In the genomic region with DNA sequence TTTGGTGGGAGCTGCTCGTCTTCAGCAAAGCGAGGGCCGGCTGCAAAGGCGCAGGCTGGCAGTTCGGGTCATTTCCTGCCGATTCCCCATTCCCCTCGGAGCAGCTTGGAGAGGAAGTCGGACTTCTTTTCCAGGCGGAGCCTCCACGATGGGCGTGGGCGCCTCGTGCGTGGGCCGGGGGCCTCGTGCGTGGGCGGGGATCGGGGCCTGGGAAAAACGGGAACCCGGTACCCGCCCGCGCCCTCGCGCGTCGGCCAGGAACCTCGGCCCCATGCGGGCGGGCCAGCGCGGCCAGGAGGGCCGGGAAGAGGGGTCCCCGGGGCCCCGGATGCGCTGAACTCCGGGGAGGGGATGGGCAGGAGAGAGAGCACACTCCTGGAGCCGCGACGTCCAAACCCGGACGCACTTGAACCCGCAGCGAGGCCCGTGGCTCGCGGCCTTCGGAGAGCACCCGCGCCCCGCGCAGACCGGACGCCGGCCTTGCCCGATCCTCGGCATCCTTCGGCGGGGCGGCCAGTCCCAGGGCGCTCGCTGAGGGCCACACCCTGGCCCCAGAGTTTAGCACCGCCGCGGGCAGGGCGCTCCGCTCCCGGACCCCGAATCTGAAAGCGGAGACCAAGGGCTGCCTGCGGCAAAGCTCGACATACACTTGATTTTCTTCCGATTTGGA, we compare ENCODE assay signal across 8 cellular contexts.
DNase-seq lines count a peak whose midpoint lies in the region; ATAC-seq and TF ChIP-seq lines count a peak whose summit lies in the region.

No MANE protein-coding gene starts in this region.

- no peaks in the 10 kb centered on the region for H3K9me3 Mint-ChIP-seq in activated CD8-positive, alpha-beta T cell treated with anti-CD3 and anti-CD28 coated beads, Interleukin-2, amount 10 ng/mL, durations not matched to agents 7 days and 5 days (ENCODE audit: insufficient read depth)

- POLR2A ChIA-PET in activated CD8-positive, alpha-beta T cell treated with anti-CD3 and anti-CD28 coated beads, Interleukin-2, amount 10 ng/mL, durations not matched to agents 7 days and 5 days (lab: Charles Lee) = no interaction called here

- ATAC-seq in GM19463 (IDR thresholded peaks at IDR 0.05; ENCODE audit: unreplicated experiment) (peak; percentile 4), omental fat pad (ENCODE audit: low FRiP score) (peak; percentile 54)
- peak; percentile 63 for ATAC-seq in activated CD8-positive, alpha-beta T cell treated with anti-CD3 and anti-CD28 coated beads, Interleukin-2, amount 10 ng/mL, durations not matched to agents 7 days and 5 days

- peaks cover 58% of the 10 kb centered on the region for H3K27me3 Mint-ChIP-seq in activated CD8-positive, alpha-beta T cell treated with anti-CD3 and anti-CD28 coated beads, Interleukin-2, amount 10 ng/mL, durations not matched to agents 7 days and 5 days (ENCODE audit: low read depth)

- TF ChIP-seq CTCF in omental fat pad (IDR thresholded peaks at IDR 0.05) = no peak

- H3K4me1 Mint-ChIP-seq in activated CD8-positive, alpha-beta T cell treated with anti-CD3 and anti-CD28 coated beads, Interleukin-2, amount 10 ng/mL, durations not matched to agents 7 days and 5 days (ENCODE audit: low read depth) = peaks cover 7% of the 10 kb centered on the region

- CTCF ChIA-PET in activated CD8-positive, alpha-beta T cell treated with anti-CD3 and anti-CD28 coated beads, Interleukin-2, amount 10 ng/mL, durations not matched to agents 7 days and 5 days (lab: Charles Lee) = interaction anchor here (0.6 to 3.2 kb wide), 14 partner anchors 14 to 512 kb away, joined by 3 to 26 read pairs (median 6); no protein-coding TSS in a partner anchor

- H3K27ac Mint-ChIP-seq in activated CD8-positive, alpha-beta T cell treated with anti-CD3 and anti-CD28 coated beads, Interleukin-2, amount 10 ng/mL, durations not matched to agents 7 days and 5 days = no peak overlapping the region

- peak; percentile 81 for DNase-seq in Daoy (ENCODE audit: low read depth)
- DNase-seq in HK-2 (ENCODE audit: unreplicated experiment) = peak; percentile 77
- DNase-seq in activated CD8-positive, alpha-beta T cell treated with anti-CD3 and anti-CD28 coated beads, Interleukin-2, amount 10 ng/mL, durations not matched to agents 7 days and 5 days = no peak
- DNase-seq in foreskin melanocyte = peak; percentile 57
- no peak for DNase-seq in omental fat pad (ENCODE audit: low spot score)
- no peak for DNase-seq in RPMI8226
- DNase-seq in NK-92 (lab: John Stamatoyannopoulos, UW; ENCODE audit: unreplicated experiment) = no peak

- no peaks in the 10 kb centered on the region for H3K36me3 Mint-ChIP-seq in activated CD8-positive, alpha-beta T cell treated with anti-CD3 and anti-CD28 coated beads, Interleukin-2, amount 10 ng/mL, durations not matched to agents 7 days and 5 days (ENCODE audit: low read depth)

- peak overlapping the region; percentile 61 for H3K4me3 Mint-ChIP-seq in activated CD8-positive, alpha-beta T cell treated with anti-CD3 and anti-CD28 coated beads, Interleukin-2, amount 10 ng/mL, durations not matched to agents 7 days and 5 days

Comparison
In these comparisons a context has a peak if more than half of its experiments do, and no peak if none do; other contexts are left out.
1. DNase-seq: peak in Daoy (single experiment), HK-2 (single experiment) and foreskin melanocyte (single experiment); none in activated CD8-positive, alpha-beta T cell treated with anti-CD3 and anti-CD28 coated beads, Interleukin-2, amount 10 ng/mL, durations not matched to agents 7 days and 5 days (single experiment), omental fat pad (single experiment), RPMI8226 (single experiment) and NK-92 (single experiment).
2. ATAC-seq: peak in every context shown above with its lines; median percentile 63 in activated CD8-positive, alpha-beta T cell treated with anti-CD3 and anti-CD28 coated beads, Interleukin-2, amount 10 ng/mL, durations not matched to agents 7 days and 5 days; 54 in omental fat pad; 4 in GM19463.